Comparison of ENCODE assay signal across 1 cellular context in genomic region chr15:67834593-67835348, GRCh38.
TF ChIP-seq lines count a peak whose summit lies in the region.

No MANE protein-coding gene starts in this region.

TF ChIP-seq in WTC11, 78 proteins besides CTCF, POLR2A, EP300 and RAD21 (continued from another document):
- TF ChIP-seq, protein P1, sequence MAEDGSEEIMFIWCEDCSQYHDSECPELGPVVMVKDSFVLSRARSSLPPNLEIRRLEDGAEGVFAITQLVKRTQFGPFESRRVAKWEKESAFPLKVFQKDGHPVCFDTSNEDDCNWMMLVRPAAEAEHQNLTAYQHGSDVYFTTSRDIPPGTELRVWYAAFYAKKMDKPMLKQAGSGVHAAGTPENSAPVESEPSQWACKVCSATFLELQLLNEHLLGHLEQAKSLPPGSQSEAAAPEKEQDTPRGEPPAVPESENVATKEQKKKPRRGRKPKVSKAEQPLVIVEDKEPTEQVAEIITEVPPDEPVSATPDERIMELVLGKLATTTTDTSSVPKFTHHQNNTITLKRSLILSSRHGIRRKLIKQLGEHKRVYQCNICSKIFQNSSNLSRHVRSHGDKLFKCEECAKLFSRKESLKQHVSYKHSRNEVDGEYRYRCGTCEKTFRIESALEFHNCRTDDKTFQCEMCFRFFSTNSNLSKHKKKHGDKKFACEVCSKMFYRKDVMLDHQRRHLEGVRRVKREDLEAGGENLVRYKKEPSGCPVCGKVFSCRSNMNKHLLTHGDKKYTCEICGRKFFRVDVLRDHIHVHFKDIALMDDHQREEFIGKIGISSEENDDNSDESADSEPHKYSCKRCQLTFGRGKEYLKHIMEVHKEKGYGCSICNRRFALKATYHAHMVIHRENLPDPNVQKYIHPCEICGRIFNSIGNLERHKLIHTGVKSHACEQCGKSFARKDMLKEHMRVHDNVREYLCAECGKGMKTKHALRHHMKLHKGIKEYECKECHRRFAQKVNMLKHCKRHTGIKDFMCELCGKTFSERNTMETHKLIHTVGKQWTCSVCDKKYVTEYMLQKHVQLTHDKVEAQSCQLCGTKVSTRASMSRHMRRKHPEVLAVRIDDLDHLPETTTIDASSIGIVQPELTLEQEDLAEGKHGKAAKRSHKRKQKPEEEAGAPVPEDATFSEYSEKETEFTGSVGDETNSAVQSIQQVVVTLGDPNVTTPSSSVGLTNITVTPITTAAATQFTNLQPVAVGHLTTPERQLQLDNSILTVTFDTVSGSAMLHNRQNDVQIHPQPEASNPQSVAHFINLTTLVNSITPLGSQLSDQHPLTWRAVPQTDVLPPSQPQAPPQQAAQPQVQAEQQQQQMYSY (CRISPR knock-in tag; IDR thresholded peaks at IDR 0.05): no peak
- TF ChIP-seq FOXK1 (CRISPR knock-in tag; IDR thresholded peaks at IDR 0.05) (no peak), ESRRA (CRISPR knock-in tag; IDR thresholded peaks at IDR 0.05; ENCODE audit: borderline replicate concordance) (no peak), ETV6 (CRISPR knock-in tag; IDR thresholded peaks at IDR 0.05) (no peak), OVOL2 (CRISPR knock-in tag; IDR thresholded peaks at IDR 0.05; ENCODE audit: borderline replicate concordance) (no peak), TCF7 (CRISPR knock-in tag; IDR thresholded peaks at IDR 0.05; ENCODE audit: low read depth) (no peak)
- TF ChIP-seq, protein P2, sequence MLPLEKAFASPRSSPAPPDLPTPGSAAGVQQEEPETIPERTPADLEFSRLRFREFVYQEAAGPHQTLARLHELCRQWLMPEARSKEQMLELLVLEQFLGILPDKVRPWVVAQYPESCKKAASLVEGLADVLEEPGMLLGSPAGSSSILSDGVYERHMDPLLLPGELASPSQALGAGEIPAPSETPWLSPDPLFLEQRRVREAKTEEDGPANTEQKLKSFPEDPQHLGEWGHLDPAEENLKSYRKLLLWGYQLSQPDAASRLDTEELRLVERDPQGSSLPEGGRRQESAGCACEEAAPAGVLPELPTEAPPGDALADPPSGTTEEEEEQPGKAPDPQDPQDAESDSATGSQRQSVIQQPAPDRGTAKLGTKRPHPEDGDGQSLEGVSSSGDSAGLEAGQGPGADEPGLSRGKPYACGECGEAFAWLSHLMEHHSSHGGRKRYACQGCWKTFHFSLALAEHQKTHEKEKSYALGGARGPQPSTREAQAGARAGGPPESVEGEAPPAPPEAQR (CRISPR knock-in tag; IDR thresholded peaks at IDR 0.05): no peak
- TF ChIP-seq, protein P3, sequence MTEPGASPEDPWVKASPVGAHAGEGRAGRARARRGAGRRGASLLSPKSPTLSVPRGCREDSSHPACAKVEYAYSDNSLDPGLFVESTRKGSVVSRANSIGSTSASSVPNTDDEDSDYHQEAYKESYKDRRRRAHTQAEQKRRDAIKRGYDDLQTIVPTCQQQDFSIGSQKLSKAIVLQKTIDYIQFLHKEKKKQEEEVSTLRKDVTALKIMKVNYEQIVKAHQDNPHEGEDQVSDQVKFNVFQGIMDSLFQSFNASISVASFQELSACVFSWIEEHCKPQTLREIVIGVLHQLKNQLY (CRISPR knock-in tag; IDR thresholded peaks at IDR 0.05): no peak
- TF ChIP-seq, protein P4, sequence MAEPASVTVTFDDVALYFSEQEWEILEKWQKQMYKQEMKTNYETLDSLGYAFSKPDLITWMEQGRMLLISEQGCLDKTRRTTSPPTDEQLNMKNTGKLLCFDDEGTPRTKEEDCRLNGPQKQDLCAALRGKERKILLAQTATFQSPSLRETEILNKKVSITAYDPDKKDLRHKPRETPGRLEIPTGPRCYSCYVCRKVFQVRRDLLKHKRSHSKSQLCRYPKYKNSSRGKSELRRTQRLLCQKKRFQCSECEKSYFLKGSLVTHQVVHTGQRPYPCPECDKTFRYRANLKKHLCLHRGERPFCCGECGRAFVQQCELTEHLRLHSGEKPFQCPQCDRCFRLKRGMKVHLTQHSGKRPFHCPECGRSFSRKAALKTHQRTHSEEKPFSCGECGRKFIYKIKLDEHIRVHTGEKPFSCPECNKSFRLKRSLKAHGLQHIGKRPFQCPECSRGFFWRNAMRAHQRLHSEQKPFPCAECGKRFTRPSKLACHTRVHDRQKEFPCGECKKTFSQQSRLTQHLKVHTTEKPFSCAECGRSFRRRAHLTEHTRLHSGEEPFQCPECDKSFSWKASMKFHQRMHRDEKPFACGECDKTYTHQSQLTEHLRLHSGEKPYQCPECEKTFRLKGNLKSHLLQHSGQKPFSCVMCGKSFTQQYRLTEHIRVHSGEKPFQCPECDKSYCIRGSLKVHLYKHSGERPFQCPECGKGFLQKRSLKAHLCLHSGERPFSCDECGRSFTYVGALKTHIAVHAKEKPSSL (CRISPR knock-in tag; conservative IDR thresholded peaks at IDR 0.05): no peak
- TF ChIP-seq, protein P5, sequence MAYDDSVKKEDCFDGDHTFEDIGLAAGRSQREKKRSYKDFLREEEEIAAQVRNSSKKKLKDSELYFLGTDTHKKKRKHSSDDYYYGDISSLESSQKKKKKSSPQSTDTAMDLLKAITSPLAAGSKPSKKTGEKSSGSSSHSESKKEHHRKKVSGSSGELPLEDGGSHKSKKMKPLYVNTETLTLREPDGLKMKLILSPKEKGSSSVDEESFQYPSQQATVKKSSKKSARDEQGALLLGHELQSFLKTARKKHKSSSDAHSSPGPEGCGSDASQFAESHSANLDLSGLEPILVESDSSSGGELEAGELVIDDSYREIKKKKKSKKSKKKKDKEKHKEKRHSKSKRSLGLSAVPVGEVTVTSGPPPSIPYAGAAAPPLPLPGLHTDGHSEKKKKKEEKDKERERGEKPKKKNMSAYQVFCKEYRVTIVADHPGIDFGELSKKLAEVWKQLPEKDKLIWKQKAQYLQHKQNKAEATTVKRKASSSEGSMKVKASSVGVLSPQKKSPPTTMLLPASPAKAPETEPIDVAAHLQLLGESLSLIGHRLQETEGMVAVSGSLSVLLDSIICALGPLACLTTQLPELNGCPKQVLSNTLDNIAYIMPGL (CRISPR knock-in tag; IDR thresholded peaks at IDR 0.05): peak; percentile 58; the same call in 1 of the 2 replicates
TF ChIP-seq in WTC11: peak in this region for 2.
